Comparison of ENCODE assay signal across 8 cellular contexts in genomic region chr18:21740724-21741510, GRCh38. TPM values are rescaled to one million over a fixed set of nuclear protein-coding genes. Genes with fewer than 3 reads are reported as not detected.
DNase-seq lines count a peak whose midpoint lies in the region; ATAC-seq, FAIRE-seq and TF ChIP-seq lines count a peak whose summit lies in the region.

TSS of gene MIB1 (plus strand) at chr18:21740792. CDS start at chr18:21741584, 792 bp downstream.

- TF ChIP-seq CTCF in OCI-LY1 (IDR thresholded peaks at IDR 0.05; ENCODE audit: low read length) = no peak
- no peak for TF ChIP-seq CTCF in foreskin keratinocyte (conservative IDR thresholded peaks at IDR 0.05)
- TF ChIP-seq CTCF in neural crest cell (conservative IDR thresholded peaks at IDR 0.05) = no peak

- DNase-seq in DMS 273 (lab: John Stamatoyannopoulos, UW; ENCODE audit: unreplicated experiment) = peak; percentile 99
- peak; percentile 36 for DNase-seq in activated T-helper 2 cell treated with anti-CD3 and anti-CD28 coated beads, Interferon-gamma antibody, Interleukin-2, Interleukin-4, amounts not matched to agents 10 μg/mL and 5 μg/mL and 100 μg/mL, durations not matched to agents 14 hours and 24 hours and 36 hours (ENCODE audit: low spot score)
- DNase-seq in foreskin keratinocyte = peak; percentile 88 to 93
- DNase-seq in neural crest cell (ENCODE audit: low read depth, low spot score) = peak; percentile 99
- peak; percentile 84 for DNase-seq in urothelium cell line (ENCODE audit: low spot score)

- H3K9me3 ChIP-seq in OCI-LY1 (ENCODE audit: low read length) = no peaks in the 10 kb centered on the region

- peaks cover 46% of the 10 kb centered on the region for H3K79me2 ChIP-seq in OCI-LY1 (ENCODE audit: insufficient read depth, low read length)

- H4K20me1 ChIP-seq in OCI-LY1 (ENCODE audit: insufficient read depth, low read length) = no peaks in the 10 kb centered on the region

- H3K9me3 Mint-ChIP-seq in activated T-helper 2 cell treated with anti-CD3 and anti-CD28 coated beads, Interferon-gamma antibody, Interleukin-2, Interleukin-4, amounts not matched to agents 10 μg/mL and 5 μg/mL and 100 μg/mL, durations not matched to agents 14 hours and 24 hours and 36 hours = peaks cover 24% of the 10 kb centered on the region
- peaks cover 11% of the 10 kb centered on the region for H3K9me3 Mint-ChIP-seq in neural crest cell

- no peaks in the 10 kb centered on the region for H3K9me2 ChIP-seq in OCI-LY1 (ENCODE audit: low read depth, low read length)

- peak within 1 kb of the TSS; percentile 97 for H3K27ac Mint-ChIP-seq in activated T-helper 2 cell treated with anti-CD3 and anti-CD28 coated beads, Interferon-gamma antibody, Interleukin-2, Interleukin-4, amounts not matched to agents 10 μg/mL and 5 μg/mL and 100 μg/mL, durations not matched to agents 14 hours and 24 hours and 36 hours
- H3K27ac Mint-ChIP-seq in neural crest cell (ENCODE audit: unreplicated experiment) = peak within 1 kb of the TSS; percentile 99

- H3K4me3 ChIP-seq in OCI-LY1 (ENCODE audit: low read depth, low read length, poor library complexity, severe bottlenecking) = peak within 1 kb of the TSS; percentile 82

- H3K27ac ChIP-seq in OCI-LY1 (ENCODE audit: low read depth, low read length, poor library complexity, severe bottlenecking) (peak within 1 kb of the TSS; percentile 91), foreskin keratinocyte (peak within 1 kb of the TSS; percentile 98)

- intact Hi-C loops in activated T-helper 2 cell treated with anti-CD3 and anti-CD28 coated beads, Interferon-gamma antibody, Interleukin-2, Interleukin-4, amounts not matched to agents 10 μg/mL and 5 μg/mL and 100 μg/mL, durations not matched to agents 14 hours and 24 hours and 36 hours (cut with micrococcal nuclease) = loop anchor here (1.0 to 10.0 kb wide), 5 partner anchors 37 to 630 kb away; partner anchors contain the start of genes ABHD3, ESCO1, ROCK1 and SNRPD1

- H3K36me3 ChIP-seq in OCI-LY1 (ENCODE audit: insufficient read depth, low read length) = no peaks in the 10 kb centered on the region; the same call in 1 of the 2 replicates

- no peaks in the 10 kb centered on the region for H3K27me3 Mint-ChIP-seq in activated T-helper 2 cell treated with anti-CD3 and anti-CD28 coated beads, Interferon-gamma antibody, Interleukin-2, Interleukin-4, amounts not matched to agents 10 μg/mL and 5 μg/mL and 100 μg/mL, durations not matched to agents 14 hours and 24 hours and 36 hours (ENCODE audit: low read depth)
- no peaks in the 10 kb centered on the region for H3K27me3 Mint-ChIP-seq in neural crest cell (ENCODE audit: low read depth)

- no peaks in the 10 kb centered on the region for H3K27me3 ChIP-seq in OCI-LY1 (ENCODE audit: insufficient read depth, low read length)
- H3K27me3 ChIP-seq in foreskin keratinocyte = no peaks in the 10 kb centered on the region

- H3K4me2 ChIP-seq in OCI-LY1 (ENCODE audit: low read length) = peak within 1 kb of the TSS; percentile 96

- peak; percentile 62 for ATAC-seq in GM19463 (IDR thresholded peaks at IDR 0.05; ENCODE audit: unreplicated experiment)
- ATAC-seq in HG03565 (IDR thresholded peaks at IDR 0.05; ENCODE audit: unreplicated experiment) = peak; percentile 30
- ATAC-seq in foreskin keratinocyte = peak; percentile 76

- peaks cover 42% of the 10 kb centered on the region for H3K4me1 ChIP-seq in OCI-LY1 (ENCODE audit: insufficient read depth, low read length, severe bottlenecking)
- peaks cover 8% of the 10 kb centered on the region for H3K4me1 ChIP-seq in foreskin keratinocyte

- peak within 1 kb of the TSS; percentile 91 for H3K9ac ChIP-seq in OCI-LY1 (ENCODE audit: low read length)

- peaks cover 28% of the 10 kb centered on the region for H3K36me3 Mint-ChIP-seq in activated T-helper 2 cell treated with anti-CD3 and anti-CD28 coated beads, Interferon-gamma antibody, Interleukin-2, Interleukin-4, amounts not matched to agents 10 μg/mL and 5 μg/mL and 100 μg/mL, durations not matched to agents 14 hours and 24 hours and 36 hours (ENCODE audit: low read depth)
- H3K36me3 Mint-ChIP-seq in neural crest cell (ENCODE audit: low read depth) = peaks cover 10% of the 10 kb centered on the region

- peaks cover 35% of the 10 kb centered on the region for H3K4me1 Mint-ChIP-seq in activated T-helper 2 cell treated with anti-CD3 and anti-CD28 coated beads, Interferon-gamma antibody, Interleukin-2, Interleukin-4, amounts not matched to agents 10 μg/mL and 5 μg/mL and 100 μg/mL, durations not matched to agents 14 hours and 24 hours and 36 hours (ENCODE audit: low read depth)
- peaks cover 42% of the 10 kb centered on the region for H3K4me1 Mint-ChIP-seq in neural crest cell

- H2AFZ ChIP-seq in OCI-LY1 (ENCODE audit: low read length) = peak within 1 kb of the TSS; percentile 39

- peak within 1 kb of the TSS; percentile 96 for H3K4me3 Mint-ChIP-seq in activated T-helper 2 cell treated with anti-CD3 and anti-CD28 coated beads, Interferon-gamma antibody, Interleukin-2, Interleukin-4, amounts not matched to agents 10 μg/mL and 5 μg/mL and 100 μg/mL, durations not matched to agents 14 hours and 24 hours and 36 hours (ENCODE audit: low read depth)
- H3K4me3 Mint-ChIP-seq in neural crest cell = peak within 1 kb of the TSS; percentile 96

- FAIRE-seq in urothelium cell line (lab: Jason Lieb, UNC) = no peak

- peaks cover 5% of the 10 kb centered on the region; the same call in 1 of the 2 replicates for H3F3A ChIP-seq in OCI-LY1 (ENCODE audit: insufficient read depth, low read length)

RNA-seq across cellular contexts. Expression of gene MIB1, which starts in this region (rescaled TPM):
- 45.0 and 45.7 TPM in 2 replicates for total RNA-seq in activated T-helper 2 cell treated with anti-CD3 and anti-CD28 coated beads, Interferon-gamma antibody, Interleukin-2, Interleukin-4, amounts not matched to agents 10 μg/mL and 5 μg/mL and 100 μg/mL, durations not matched to agents 14 hours and 24 hours and 36 hours
- total RNA-seq in foreskin keratinocyte (37.5 and 38.4 TPM in 2 replicates), neural crest cell (90.9 and 93.5 TPM in 2 replicates)
- polyA plus RNA-seq in foreskin keratinocyte = 3.8 and 4.1 TPM in 2 replicates

Comparison
In these comparisons a context has a peak if more than half of its experiments do, and no peak if none do; other contexts are left out.
1. Peak in every context shown above with its lines: DNase-seq, ATAC-seq, H3K4me3 ChIP-seq and H3K27ac ChIP-seq.
2. DNase-seq: peak in every context shown above with its lines; median percentile 99 in DMS 273; 99 in neural crest cell; 90 in foreskin keratinocyte; 84 in urothelium cell line; 36 in activated T-helper 2 cell treated with anti-CD3 and anti-CD28 coated beads, Interferon-gamma antibody, Interleukin-2, Interleukin-4, amounts not matched to agents 10 μg/mL and 5 μg/mL and 100 μg/mL, durations not matched to agents 14 hours and 24 hours and 36 hours.